Comparison of ENCODE assay signal across 1 cellular context in genomic region chr17:57989011-57989345, GRCh38.
A peak's percentile ranks its signal among the peaks of the same experiment; 100 is the strongest.
TF ChIP-seq lines count a peak whose summit lies in the region.

No MANE protein-coding gene starts in this region.

TF ChIP-seq in HEK293, 187 proteins besides CTCF, POLR2A, EP300 and RAD21 (continued from another document):
- TF ChIP-seq, protein P1, sequence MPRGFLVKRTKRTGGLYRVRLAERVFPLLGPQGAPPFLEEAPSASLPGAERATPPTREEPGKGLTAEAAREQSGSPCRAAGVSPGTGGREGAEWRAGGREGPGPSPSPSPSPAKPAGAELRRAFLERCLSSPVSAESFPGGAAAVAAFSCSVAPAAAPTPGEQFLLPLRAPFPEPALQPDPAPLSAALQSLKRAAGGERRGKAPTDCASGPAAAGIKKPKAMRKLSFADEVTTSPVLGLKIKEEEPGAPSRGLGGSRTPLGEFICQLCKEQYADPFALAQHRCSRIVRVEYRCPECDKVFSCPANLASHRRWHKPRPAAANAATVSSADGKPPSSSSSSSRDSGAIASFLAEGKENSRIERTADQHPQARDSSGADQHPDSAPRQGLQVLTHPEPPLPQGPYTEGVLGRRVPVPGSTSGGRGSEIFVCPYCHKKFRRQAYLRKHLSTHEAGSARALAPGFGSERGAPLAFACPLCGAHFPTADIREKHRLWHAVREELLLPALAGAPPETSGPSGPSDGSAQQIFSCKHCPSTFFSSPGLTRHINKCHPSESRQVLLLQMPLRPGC (tag by site-specific recombination; IDR thresholded peaks at IDR 0.05), result no peak
- TF ChIP-seq ZNF354C (tag by site-specific recombination; IDR thresholded peaks at IDR 0.05; ENCODE audit: borderline replicate concordance, low read depth) (no peak), REST (tag by site-specific recombination; IDR thresholded peaks at IDR 0.05) (peak; percentile 85), ZBTB21 (tag by site-specific recombination; IDR thresholded peaks at IDR 0.05) (0 out of 2 replicates have a peak, but pooled peaks have one; percentile 3), ZBTB11 (tag by site-specific recombination; conservative IDR thresholded peaks at IDR 0.05; ENCODE audit: low read depth) (0 out of 2 replicates have a peak, but pooled peaks have one; percentile 3), ZNF501 (tag by site-specific recombination; IDR thresholded peaks at IDR 0.05) (no peak), ZNF311 (tag by site-specific recombination; IDR thresholded peaks at IDR 0.05; ENCODE audit: borderline replicate concordance) (no peak), ZNF660 (tag by site-specific recombination; IDR thresholded peaks at IDR 0.05) (no peak), YY1 (tag by site-specific recombination; IDR thresholded peaks at IDR 0.05) (no peak), ZFHX2 (tag by site-specific recombination; conservative IDR thresholded peaks at IDR 0.05) (peak; percentile 39), ZNF138 (tag by site-specific recombination; IDR thresholded peaks at IDR 0.05; ENCODE audit: borderline replicate concordance) (no peak), SETDB1 (IDR thresholded peaks at IDR 0.05; ENCODE audit: insufficient read length, low read length) (no peak), PRDM1 (tag by site-specific recombination; IDR thresholded peaks at IDR 0.05) (no peak), ZNF169 (tag by site-specific recombination; IDR thresholded peaks at IDR 0.05) (no peak), SP3 (tag by site-specific recombination; IDR thresholded peaks at IDR 0.05) (no peak), ZNF366 (tag by site-specific recombination; conservative IDR thresholded peaks at IDR 0.05) (peak; percentile 33; the same call in 1 of the 2 replicates), ZNF629 (tag by site-specific recombination; IDR thresholded peaks at IDR 0.05) (peak; percentile 77), SP2 (tag by site-specific recombination; IDR thresholded peaks at IDR 0.05) (peak; percentile 59; the same call in 1 of the 2 replicates), ATF2 (tag by site-specific recombination; IDR thresholded peaks at IDR 0.05; ENCODE audit: low read depth) (no peak)
